In genomic region chr10:89390875-89391576, GRCh38 we compare ENCODE assay signal across 15 cellular contexts. TPM values are rescaled to one million over a fixed set of nuclear protein-coding genes. Genes with fewer than 3 reads are reported as not detected.
DNase-seq lines count a peak whose midpoint lies in the region; TF ChIP-seq lines count a peak whose summit lies in the region.
"Had no signal": no experiment of that assay in that cellular context is flagged by ENCODE, and none has a peak within 500 bp of the region (broad histone marks: within the 10 kb centered on the region; RNA-seq: fewer than 3 reads in every experiment).

No MANE protein-coding gene starts in this region.

- peak overlapping the region in 3 of 8 donors; percentile 40 to 97 (median 57) for H3K4me3 Mint-ChIP-seq in CD4-positive, alpha-beta memory T cell
- H3K4me3 Mint-ChIP-seq: endodermal cell had no signal

- H3K4me1 ChIP-seq in CD4-positive, alpha-beta memory T cell (ENCODE audit: insufficient read depth, low read length): peaks cover 31% of the 10 kb centered on the region

- in situ Hi-C loops in brain microvascular endothelial cell (cut with HindIII; ENCODE audit: low pct_ligation_motif_present, low sequenced_read_pairs): no loop called here

- no peaks in the 10 kb centered on the region for H3K27me3 ChIP-seq in CD4-positive, alpha-beta memory T cell (ENCODE audit: insufficient read depth, low read length)
- no peaks in the 10 kb centered on the region for H3K27me3 ChIP-seq in brain microvascular endothelial cell (replicated peaks)
- H3K27me3 ChIP-seq: adrenal gland had no signal

- H3K27me3 Mint-ChIP-seq in CD4-positive, alpha-beta memory T cell: no peaks in the 10 kb centered on the region

- POLR2A ChIA-PET in CD4-positive, alpha-beta memory T cell (lab: Charles Lee; ENCODE audit: partially characterized antibody): interaction anchor here (1.3 to 3.6 kb wide), 3 partner anchors 10 to 89 kb away, joined by 3 to 59 read pairs (median 23); partner anchors contain the start of genes IFIT2 and IFIT5

- no peak overlapping the region for H3K27ac ChIP-seq in CD4-positive, alpha-beta memory T cell (ENCODE audit: low read depth, low read length)
- no peak overlapping the region for H3K27ac ChIP-seq in brain microvascular endothelial cell

- peaks cover 0 to 1% of the 10 kb centered on the region in 2 donors for H3K36me3 Mint-ChIP-seq in CD4-positive, alpha-beta memory T cell

- H3K4me3 ChIP-seq in CD4-positive, alpha-beta memory T cell (ENCODE audit: low read length in 2 of 2): no peak overlapping the region
- no peak overlapping the region for H3K4me3 ChIP-seq in brain microvascular endothelial cell (ENCODE audit: low read depth, low read length)

- peak overlapping the region in 4 of 7 donors; percentile 31 to 57 (median 38) for H3K27ac Mint-ChIP-seq in CD4-positive, alpha-beta memory T cell
- H3K27ac Mint-ChIP-seq: endodermal cell had no signal

- no peak for TF ChIP-seq CTCF in brain microvascular endothelial cell (IDR thresholded peaks at IDR 0.05; ENCODE audit: low read depth, low read length, missing control alignments)

- CTCF ChIA-PET in CD4-positive, alpha-beta memory T cell (lab: Charles Lee; ENCODE audit: partially characterized antibody): interaction anchor here (0.7 to 1.9 kb wide), 3 partner anchors 21 to 140 kb away, joined by 3 to 5 read pairs (median 5); partner anchors contain the start of gene LIPA

- intact Hi-C loops in CD4-positive, alpha-beta memory T cell (cut with micrococcal nuclease): no loop called here

- DNase-seq in CD4-positive, alpha-beta memory T cell: no peak
- DNase-seq in LHCN-M2 (ENCODE audit: low read depth) (peak; percentile 18), dermis blood vessel endothelial cell (peak; percentile 9), pons (ENCODE audit: low spot score) (peak; percentile 62), brain microvascular endothelial cell (no peak), germinal center (ENCODE audit: low spot score) (no peak)
- no peak for DNase-seq in activated naive CD4-positive, alpha-beta T cell (lab: John Stamatoyannopoulos, UW)
- DNase-seq: adrenal gland; endodermal cell; lower lobe of right lung; NCI-H526 treated with DMSO at 0.1 percent for 48 hours; stimulated activated CD4-positive, alpha-beta T cell treated with anti-CD3 and anti-CD28 coated beads, Interleukin-4, amount 100 ng/mL, for 1 hour; stimulated activated naive CD8-positive, alpha-beta T cell treated with anti-CD3 and anti-CD28 coated beads, Interleukin-15, Interleukin-2, amounts not matched to agents 100 U/mL and 50 U/mL, for 24 hours had no signal

- H3K9me3 Mint-ChIP-seq in CD4-positive, alpha-beta memory T cell: peaks cover 0 to 2% (median 0%) of the 10 kb centered on the region in 8 donors

- H3K4me1 Mint-ChIP-seq in CD4-positive, alpha-beta memory T cell: peaks cover 13 to 35% (median 24%) of the 10 kb centered on the region in 4 donors

- H3K9me3 ChIP-seq in CD4-positive, alpha-beta memory T cell (ENCODE audit: control insufficient read depth in 1 of 2, low read length in 2 of 2): no peaks in the 10 kb centered on the region
- H3K9me3 ChIP-seq: adrenal gland, lower lobe of right lung, prostate gland had no signal

- no peaks in the 10 kb centered on the region for H3K36me3 ChIP-seq in CD4-positive, alpha-beta memory T cell (ENCODE audit: insufficient read depth, low read length)
- no peaks in the 10 kb centered on the region for H3K36me3 ChIP-seq in brain microvascular endothelial cell (replicated peaks)
- H3K36me3 ChIP-seq: adrenal gland, lower lobe of right lung, prostate gland had no signal

RNA-seq across cellular contexts. Expression of gene IFIT1, which starts 1.4 kb away (rescaled TPM):
- total RNA-seq in CD4-positive, alpha-beta memory T cell: 1 to 10 TPM; 5.1 to 6.3 TPM
- polyA plus RNA-seq in CD4-positive, alpha-beta memory T cell: 10 to 100 TPM in 1 of 2 donors, 1 to 10 TPM in 1; 4.3 to 15.2 TPM
- total RNA-seq in LHCN-M2 (2014; rRNA removed) (33.3 and 70.9 TPM in 2 replicates), dermis blood vessel endothelial cell (2.2 and 2.6 TPM in 2 replicates)
- polyA plus RNA-seq in LHCN-M2 (2012): 7.0 TPM

RNA-seq across cellular contexts. Expression of gene IFIT1B, which starts 13.2 kb away (rescaled TPM):
- total RNA-seq in CD4-positive, alpha-beta memory T cell: not detected
- not detected for polyA plus RNA-seq in CD4-positive, alpha-beta memory T cell
- total RNA-seq in LHCN-M2 (2014; rRNA removed) (not detected in 2 replicates), dermis blood vessel endothelial cell (not detected in 2 replicates)
- not detected for polyA plus RNA-seq in LHCN-M2 (2012)
- total RNA-seq: endodermal cell, lower lobe of right lung, prostate gland, SK-MEL-5 had no signal

RNA-seq across cellular contexts. Expression of gene IFIT5, which starts 23.3 kb away (rescaled TPM):
- total RNA-seq in CD4-positive, alpha-beta memory T cell: 10 to 100 TPM; 24.6 to 25.6 TPM
- 10 to 100 TPM; 12.2 to 13.6 TPM for polyA plus RNA-seq in CD4-positive, alpha-beta memory T cell
- total RNA-seq in LHCN-M2 (2014; rRNA removed) (32.1 and 40.5 TPM in 2 replicates), dermis blood vessel endothelial cell (12.4 and 20.3 TPM in 2 replicates)
- polyA plus RNA-seq in LHCN-M2 (2012): 7.6 TPM

Comparison
In these comparisons a context has a peak if more than half of its experiments do, and no peak if none do; other contexts are left out.
1. DNase-seq: peak in LHCN-M2 (single experiment), dermis blood vessel endothelial cell (single experiment) and pons (single experiment); none in CD4-positive, alpha-beta memory T cell (0 of 5), brain microvascular endothelial cell (single experiment), activated naive CD4-positive, alpha-beta T cell (0 of 4) and germinal center (single experiment).